In genomic region chr14:58718226-58718625, GRCh38 we compare ENCODE assay signal across 1 cellular context.
TF ChIP-seq lines count a peak whose summit lies in the region.

No MANE protein-coding gene starts in this region.

TF ChIP-seq in IMR-90, 13 proteins besides CTCF, POLR2A, EP300 and RAD21 (continued from another document):
- TF ChIP-seq FOS (IDR thresholded peaks at IDR 0.05; ENCODE audit: low read depth, low read length) = no peak
